8 cellular contexts compared by ENCODE assay signal in the genomic region with DNA sequence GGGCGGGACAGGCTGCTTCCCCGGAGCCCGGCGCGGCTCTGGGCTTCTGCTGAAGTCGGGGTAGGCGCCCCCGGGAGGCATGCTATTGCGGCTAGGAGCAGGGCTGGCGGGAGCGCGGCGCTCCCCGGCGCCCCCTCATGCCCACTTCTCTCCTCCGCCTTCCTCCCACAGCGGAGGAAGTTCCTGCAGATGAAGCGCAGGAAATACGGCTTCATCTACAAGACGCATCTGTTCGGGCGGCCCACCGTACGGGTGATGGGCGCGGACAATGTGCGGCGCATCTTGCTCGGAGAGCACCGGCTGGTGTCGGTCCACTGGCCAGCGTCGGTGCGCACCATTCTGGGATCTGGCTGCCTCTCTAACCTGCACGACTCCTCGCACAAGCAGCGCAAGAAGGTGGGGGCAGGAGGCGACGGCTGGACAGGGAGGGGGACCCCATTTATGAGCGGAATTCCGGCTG. TPM values are rescaled to one million over a fixed set of nuclear protein-coding genes. Genes with fewer than 3 reads are reported as not detected.
DNase-seq lines count a peak whose midpoint lies in the region; ATAC-seq lines count a peak whose summit lies in the region.

No MANE protein-coding gene starts in this region.

- no peak overlapping the region for H3K4me3 ChIP-seq in CD8-positive, alpha-beta memory T cell (ENCODE audit: low read length)
- peak overlapping the region; percentile 88 for H3K4me3 ChIP-seq in mesendoderm (ENCODE audit: low read length)

- ATAC-seq in activated T-helper 17 cell treated with anti-CD3 and anti-CD28 coated beads, Interleukin-2, amount 50 U/mL, for 72 hours (replicated peaks): no peak
- ATAC-seq in HG03159 (IDR thresholded peaks at IDR 0.05; ENCODE audit: unreplicated experiment) (no peak), GM18907 (IDR thresholded peaks at IDR 0.05; ENCODE audit: unreplicated experiment) (no peak), GM21526 (IDR thresholded peaks at IDR 0.05; ENCODE audit: low FRiP score, unreplicated experiment) (no peak)

- peak overlapping the region; percentile 98 for H3K56ac ChIP-seq in mesendoderm (ENCODE audit: low read length)

- peak overlapping the region; percentile 48 to 76 (median 70) for H3K4me3 Mint-ChIP-seq in CD8-positive, alpha-beta memory T cell
- H3K4me3 Mint-ChIP-seq in activated T-helper 17 cell treated with anti-CD3 and anti-CD28 coated beads, Interleukin-2, amount 50 U/mL, for 72 hours: peak overlapping the region; percentile 78

- H3K9ac ChIP-seq in mesendoderm (ENCODE audit: low read length): peak overlapping the region; percentile 97

- DNase-seq in CD8-positive, alpha-beta memory T cell: no peak
- DNase-seq in HuH-7.5 (ENCODE audit: low spot score) (peak; percentile 77), mesendoderm (peak; percentile 67), AG20443 (ENCODE audit: low spot score) (no peak)

- WGBS in mesendoderm (ENCODE audit: extremely low coverage, insufficient coverage, low lambda C conversion rate): no CpG with 5 or more reads among the region's 41 CpGs

- no peak overlapping the region for H3K27ac Mint-ChIP-seq in CD8-positive, alpha-beta memory T cell
- H3K27ac Mint-ChIP-seq in activated T-helper 17 cell treated with anti-CD3 and anti-CD28 coated beads, Interleukin-2, amount 50 U/mL, for 72 hours: no peak overlapping the region

- H3K27me3 ChIP-seq in CD8-positive, alpha-beta memory T cell (ENCODE audit: insufficient read depth, low read length, poor library complexity, severe bottlenecking): peaks cover 21% of the 10 kb centered on the region
- peaks cover 42% of the 10 kb centered on the region for H3K27me3 ChIP-seq in mesendoderm (ENCODE audit: insufficient read depth, low read length, poor library complexity)

- H3K36me3 ChIP-seq in CD8-positive, alpha-beta memory T cell (ENCODE audit: insufficient read depth, low read length): no peaks in the 10 kb centered on the region
- H3K36me3 ChIP-seq in mesendoderm (ENCODE audit: control insufficient read depth, insufficient read depth, low read length): peaks cover 5% of the 10 kb centered on the region

- H3K18ac ChIP-seq in mesendoderm (ENCODE audit: low read length): peak overlapping the region; percentile 47

- CTCF ChIA-PET in CD8-positive, alpha-beta memory T cell (lab: Charles Lee): no interaction called here

- H3K4me1 Mint-ChIP-seq in CD8-positive, alpha-beta memory T cell: peaks cover 20 to 49% (median 23%) of the 10 kb centered on the region in 3 donors
- peaks cover 6% of the 10 kb centered on the region for H3K4me1 Mint-ChIP-seq in activated T-helper 17 cell treated with anti-CD3 and anti-CD28 coated beads, Interleukin-2, amount 50 U/mL, for 72 hours

- peaks cover 15% of the 10 kb centered on the region for H3K79me2 ChIP-seq in mesendoderm (ENCODE audit: control insufficient read depth, insufficient read depth, low read length)

- peak overlapping the region; percentile 70 for H3K4me2 ChIP-seq in mesendoderm (ENCODE audit: low read length)

- H3K9me3 ChIP-seq in CD8-positive, alpha-beta memory T cell (ENCODE audit: low read length): no peaks in the 10 kb centered on the region

- peak overlapping the region; percentile 31 for H2BK120ac ChIP-seq in mesendoderm (ENCODE audit: low read depth, low read length)

- no peak overlapping the region for H4K5ac ChIP-seq in mesendoderm (ENCODE audit: low read length)

- no peak overlapping the region for H2AK5ac ChIP-seq in mesendoderm (ENCODE audit: low read length)

- H3K27ac ChIP-seq in CD8-positive, alpha-beta memory T cell (ENCODE audit: low read depth, low read length): no peak overlapping the region
- H3K27ac ChIP-seq in mesendoderm (ENCODE audit: low read depth, low read length): peak overlapping the region; percentile 59

- H2BK5ac ChIP-seq in mesendoderm (ENCODE audit: low read length): peak overlapping the region; percentile 69

- H2BK15ac ChIP-seq in mesendoderm (replicated peaks; ENCODE audit: low read depth): no peak overlapping the region

- peak overlapping the region; percentile 98 for H3K23ac ChIP-seq in mesendoderm (ENCODE audit: low read length)

- peaks cover 3% of the 10 kb centered on the region for H3K79me1 ChIP-seq in mesendoderm (ENCODE audit: low read length)

- peak overlapping the region; percentile 44 for H3K4ac ChIP-seq in mesendoderm (ENCODE audit: low read depth, low read length)

- peaks cover 51 to 72% of the 10 kb centered on the region in 2 donors for H3K27me3 Mint-ChIP-seq in CD8-positive, alpha-beta memory T cell
- peaks cover 52% of the 10 kb centered on the region for H3K27me3 Mint-ChIP-seq in activated T-helper 17 cell treated with anti-CD3 and anti-CD28 coated beads, Interleukin-2, amount 50 U/mL, for 72 hours

- POLR2A ChIA-PET in CD8-positive, alpha-beta memory T cell (lab: Charles Lee): no interaction called here

- H3K4me1 ChIP-seq in CD8-positive, alpha-beta memory T cell (ENCODE audit: insufficient read depth, low read length): peaks cover 4% of the 10 kb centered on the region
- H3K4me1 ChIP-seq in mesendoderm (ENCODE audit: control insufficient read depth, low read depth, low read length): no peaks in the 10 kb centered on the region

- H3K36me3 Mint-ChIP-seq in CD8-positive, alpha-beta memory T cell: no peaks in the 10 kb centered on the region
- H3K36me3 Mint-ChIP-seq in activated T-helper 17 cell treated with anti-CD3 and anti-CD28 coated beads, Interleukin-2, amount 50 U/mL, for 72 hours (ENCODE audit: low read depth): no peaks in the 10 kb centered on the region

- H4K8ac ChIP-seq in mesendoderm (ENCODE audit: low read depth, low read length): no peak overlapping the region

- peaks cover 0 to 2% (median 0%) of the 10 kb centered on the region in 5 donors for H3K9me3 Mint-ChIP-seq in CD8-positive, alpha-beta memory T cell
- no peaks in the 10 kb centered on the region for H3K9me3 Mint-ChIP-seq in activated T-helper 17 cell treated with anti-CD3 and anti-CD28 coated beads, Interleukin-2, amount 50 U/mL, for 72 hours

RNA-seq across cellular contexts. Expression of a gene that starts 0.5 kb away (rescaled TPM):
- not detected for total RNA-seq in CD8-positive, alpha-beta memory T cell
- polyA plus RNA-seq in CD8-positive, alpha-beta memory T cell: not detected
- total RNA-seq in activated T-helper 17 cell treated with anti-CD3 and anti-CD28 coated beads, Interleukin-2, amount 50 U/mL, for 72 hours: under 1 TPM in 1 of 2 donors, not detected in 1; 0.40 TPM
- 49.3 TPM for polyA plus RNA-seq in mesendoderm (2013, experiment 1 of 2)
- 50.0 TPM for polyA plus RNA-seq in mesendoderm (2013, experiment 2 of 2)

RNA-seq across cellular contexts. Expression of a gene that starts 13.6 kb away (rescaled TPM):
- not detected for total RNA-seq in CD8-positive, alpha-beta memory T cell
- not detected for polyA plus RNA-seq in CD8-positive, alpha-beta memory T cell
- total RNA-seq in activated T-helper 17 cell treated with anti-CD3 and anti-CD28 coated beads, Interleukin-2, amount 50 U/mL, for 72 hours: not detected
- 0.10 TPM for polyA plus RNA-seq in mesendoderm (2013, experiment 1 of 2)
- polyA plus RNA-seq in mesendoderm (2013, experiment 2 of 2): 0.08 TPM

Comparison
In these comparisons a context has a peak if more than half of its experiments do, and no peak if none do; other contexts are left out.
1. DNase-seq: peak in HuH-7.5 (single experiment) and mesendoderm (single experiment); none in CD8-positive, alpha-beta memory T cell (0 of 5) and AG20443 (single experiment).